Comparison of ENCODE assay signal across 8 cellular contexts in the genomic region with DNA sequence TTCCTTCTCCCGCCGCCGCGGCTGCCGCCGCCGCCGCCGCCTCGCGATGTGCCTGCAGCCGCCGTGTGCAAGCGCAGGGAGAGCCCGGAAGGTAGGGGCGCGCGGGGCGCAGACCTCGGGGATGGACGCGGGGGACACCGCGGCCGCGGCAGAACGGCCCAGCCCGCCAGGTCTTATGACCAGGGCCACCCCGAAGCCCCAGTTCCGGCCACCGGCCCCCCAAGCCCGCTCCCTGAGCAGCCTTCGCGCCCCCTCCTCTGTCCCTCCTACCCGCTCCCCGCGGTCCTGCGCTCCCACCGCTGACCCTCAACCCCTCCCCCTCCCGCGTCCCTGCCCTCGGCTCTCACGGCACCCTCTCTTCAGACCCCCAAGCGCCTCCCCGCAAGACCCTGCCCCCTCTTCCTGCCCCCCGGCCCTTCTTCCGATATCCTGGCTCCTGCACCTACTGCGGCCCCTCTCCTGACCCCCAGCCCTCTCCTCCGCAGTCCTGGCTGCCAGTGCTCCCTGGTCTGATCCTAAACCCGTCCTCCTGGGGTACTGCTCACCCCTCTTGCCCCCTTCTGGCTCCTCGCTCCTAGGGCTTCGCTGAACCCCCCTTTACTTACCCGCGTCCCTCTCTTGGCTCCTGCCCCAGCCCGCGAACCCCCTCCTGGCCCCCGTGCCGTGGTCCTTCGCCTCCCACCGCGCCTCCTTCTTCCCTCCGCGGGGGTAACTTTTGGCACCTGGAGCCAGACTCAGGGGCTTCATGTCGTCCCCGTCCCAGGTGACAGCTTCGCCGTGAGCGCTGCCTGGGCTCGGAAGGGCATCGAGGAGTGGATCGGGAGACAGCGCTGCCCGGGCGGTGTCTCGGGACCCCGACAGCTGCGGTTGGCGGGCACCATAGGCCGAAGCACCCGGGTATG. TPM values are rescaled to one million over a fixed set of nuclear protein-coding genes. Genes with fewer than 3 reads are reported as not detected.
DNase-seq lines count a peak whose midpoint lies in the region; ATAC-seq, FAIRE-seq and TF ChIP-seq lines count a peak whose summit lies in the region.

No MANE protein-coding gene starts in this region.

- H3K27ac ChIP-seq in WERI-Rb-1 (peak overlapping the region; percentile 68), esophagus squamous epithelium (peak overlapping the region; percentile 74 to 89 (median 78)), pancreas (no peak overlapping the region)

- ATAC-seq in Right ventricle myocardium superior (ENCODE audit: poor library complexity), result peak; percentile 32
- ATAC-seq in Right ventricle myocardium inferior, result no peak
- ATAC-seq in HG03103 (IDR thresholded peaks at IDR 0.05; ENCODE audit: low read depth, unreplicated experiment), result peak; percentile 35
- ATAC-seq in pancreas, result peak; percentile 10 to 56 (median 37)

- TF ChIP-seq POLR2A in esophagus squamous epithelium (IDR thresholded peaks at IDR 0.05), result no peak

- peak overlapping the region; percentile 57 for H3K4me3 ChIP-seq in WERI-Rb-1 (ENCODE audit: low read depth, low read length)
- H3K4me3 ChIP-seq in esophagus squamous epithelium, result peak overlapping the region; percentile 59 to 91 (median 83)
- H3K4me3 ChIP-seq in pancreas, result peak overlapping the region; percentile 75 to 87 (median 82)

- H3K27me3 ChIP-seq in WERI-Rb-1 (ENCODE audit: insufficient read depth, low read depth, severe bottlenecking), result no peaks in the 10 kb centered on the region
- peaks cover 0 to 44% (median 0%) of the 10 kb centered on the region in 4 donors for H3K27me3 ChIP-seq in esophagus squamous epithelium
- H3K27me3 ChIP-seq in pancreas, result no peaks in the 10 kb centered on the region

- FAIRE-seq in pancreas (lab: Jason Lieb, UNC), result no peak

- intact Hi-C loops in Right ventricle myocardium superior (cut with DNase I) (no loop called here), Right ventricle myocardium inferior (cut with DNase I) (no loop called here), esophagus squamous epithelium (cut with DNase I) (no loop called here), pancreas (cut with DNase I) (loop anchor here in 1 of 3 donors (10.0 kb wide), 1 partner anchor 116 kb away; no protein-coding TSS in a partner anchor)

- DNase-seq in Right ventricle myocardium superior, result peak; percentile 58
- no peak for DNase-seq in Right ventricle myocardium inferior (ENCODE audit: missing footprints)
- DNase-seq in WERI-Rb-1, result peak; percentile 16
- no peak for DNase-seq in esophagus squamous epithelium (lab: John Stamatoyannopoulos, UW)
- peak in 5 of 6 donors; percentile 20 to 82 (median 51) for DNase-seq in pancreas
- DNase-seq in NCI-H226, result no peak
- DNase-seq in SKM-1 (lab: John Stamatoyannopoulos, UW; ENCODE audit: unreplicated experiment), result no peak

- TF ChIP-seq CTCF in WERI-Rb-1 (IDR thresholded peaks at IDR 0.05; ENCODE audit: low read depth, low read length) (no peak), esophagus squamous epithelium (IDR thresholded peaks at IDR 0.05) (no peak), pancreas (IDR thresholded peaks at IDR 0.05) (no peak)

- H3K4me1 ChIP-seq in esophagus squamous epithelium (peaks cover 16 to 27% (median 16%) of the 10 kb centered on the region in 3 donors), pancreas (no peaks in the 10 kb centered on the region)

- 20 to 31% methylated on average over 23 to 51 of the region's 80 CpGs for WGBS in esophagus squamous epithelium, 2 donors
- 25 to 45% methylated on average over 44 to 80 of the region's 80 CpGs for WGBS in pancreas, 2 donors

- no peaks in the 10 kb centered on the region for H3K36me3 ChIP-seq in WERI-Rb-1
- no peaks in the 10 kb centered on the region for H3K36me3 ChIP-seq in esophagus squamous epithelium
- H3K36me3 ChIP-seq in pancreas, result no peaks in the 10 kb centered on the region

- H3K9me3 ChIP-seq in WERI-Rb-1 (ENCODE audit: severe bottlenecking) (no peaks in the 10 kb centered on the region), esophagus squamous epithelium (no peaks in the 10 kb centered on the region), pancreas (no peaks in the 10 kb centered on the region)

RNA-seq across cellular contexts. Expression of a gene that starts 0.7 kb away (rescaled TPM):
- total RNA-seq in Right ventricle myocardium superior (0.16 TPM), Right ventricle myocardium inferior (0.43 TPM), esophagus squamous epithelium (10 to 100 TPM in 1 of 4 donors, 1 to 10 TPM in 3; 1.1 to 10.5 (median 3.1) TPM), pancreas (1 to 10 TPM; 3.0 to 5.8 (median 5.1) TPM)
- polyA plus RNA-seq in pancreas, result 1 to 10 TPM in 1 of 2 donors, under 1 TPM in 1; 0.45 to 1.1 TPM

Comparison
In these comparisons a context has a peak if more than half of its experiments do, and no peak if none do; other contexts are left out.
1. DNase-seq: peak in Right ventricle myocardium superior (single experiment), WERI-Rb-1 (single experiment) and pancreas (5 of 6); none in Right ventricle myocardium inferior (single experiment), esophagus squamous epithelium (single experiment), NCI-H226 (single experiment) and SKM-1 (single experiment).
2. H3K27ac ChIP-seq: peak in WERI-Rb-1 (single experiment) and esophagus squamous epithelium (4 of 4); none in pancreas (0 of 4).
3. Peak in every context shown above with its lines, with median percentiles within 50 percentile points of each other: H3K4me3 ChIP-seq.